Comparison of ENCODE assay signal across 19 cellular contexts in the genomic region with DNA sequence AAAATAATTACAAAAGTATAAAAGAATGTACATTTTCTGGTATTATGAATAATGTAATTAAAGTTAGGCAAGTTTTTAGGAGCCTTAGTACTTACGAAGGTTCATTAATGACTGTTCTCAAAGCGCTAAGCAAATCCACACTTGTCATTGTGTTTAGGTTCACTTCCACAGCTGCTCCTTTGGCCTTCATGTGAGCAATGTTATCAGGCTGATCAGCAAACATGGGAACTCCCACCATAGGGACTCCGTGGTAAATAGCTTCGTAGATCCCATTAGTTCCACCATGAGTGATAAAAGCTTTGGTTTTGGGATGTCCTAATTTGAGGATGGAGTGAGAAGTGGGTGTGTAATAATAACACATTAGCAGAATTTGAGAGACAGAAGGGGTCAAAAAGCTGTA. TPM values are rescaled to one million over a fixed set of nuclear protein-coding genes. Genes with fewer than 3 reads are reported as not detected.
DNase-seq lines count a peak whose midpoint lies in the region; ATAC-seq, FAIRE-seq and TF ChIP-seq lines count a peak whose summit lies in the region.
"Had no signal": no experiment of that assay in that cellular context is flagged by ENCODE, and none has a peak within 500 bp of the region (broad histone marks: within the 10 kb centered on the region; RNA-seq: fewer than 3 reads in every experiment).

No MANE protein-coding gene starts in this region.

- no peaks in the 10 kb centered on the region for H3F3A ChIP-seq in GM23338 (replicated peaks; ENCODE audit: low read depth)

- no peak for TF ChIP-seq CTCF in A673 (conservative IDR thresholded peaks at IDR 0.05; ENCODE audit: low read depth, low read length)
- TF ChIP-seq CTCF in GM23338 (conservative IDR thresholded peaks at IDR 0.05; ENCODE audit: low read depth in 2 of 2), result no peak
- TF ChIP-seq CTCF in HepG2 (CRISPR knock-in tag; IDR thresholded peaks at IDR 0.05), result no peak

- H3K27me3 Mint-ChIP-seq in GM23338 (ENCODE audit: insufficient read depth, low read depth, poor library complexity), result peaks cover under 1% of the 10 kb centered on the region
- H3K27me3 Mint-ChIP-seq in activated T-cell treated with anti-CD3 and anti-CD28 coated beads, Interleukin-2, amount 50 U/mL, for 24 hours, result no peaks in the 10 kb centered on the region
- H3K27me3 Mint-ChIP-seq in effector memory CD8-positive, alpha-beta T cell, result no peaks in the 10 kb centered on the region
- H3K27me3 Mint-ChIP-seq: CD4-positive, CD25-positive, alpha-beta regulatory T cell; IgD-negative memory B cell had no signal

- no peak for TF ChIP-seq EP300 in HepG2 (IDR thresholded peaks at IDR 0.05; ENCODE audit: low read depth in 2 of 2, low read length in 2 of 2)
- no peak for TF ChIP-seq EP300 in HepG2 (CRISPR knock-in tag; IDR thresholded peaks at IDR 0.05; ENCODE audit: borderline replicate concordance)

- no peak overlapping the region for H3K4me3 ChIP-seq in A673 (ENCODE audit: low read depth, low read length, poor library complexity, severe bottlenecking)
- no peak overlapping the region for H3K4me3 ChIP-seq in GM23338
- no peak overlapping the region for H3K4me3 ChIP-seq in HepG2 (replicated peaks in 1 of 3; ENCODE audit: insufficient read depth in 1 of 3, low read depth in 2 of 3, low read length in 3 of 3)
- H3K4me3 ChIP-seq: BLaER1, GM12878, HAP-1 had no signal

- no peaks in the 10 kb centered on the region for H3K9me3 Mint-ChIP-seq in GM23338
- H3K9me3 Mint-ChIP-seq in activated T-cell treated with anti-CD3 and anti-CD28 coated beads, Interleukin-2, amount 50 U/mL, for 24 hours, result no peaks in the 10 kb centered on the region
- H3K9me3 Mint-ChIP-seq in effector memory CD8-positive, alpha-beta T cell, result peaks cover 0 to 2% of the 10 kb centered on the region in 2 donors

- H3K27ac ChIP-seq in A673 (ENCODE audit: low read depth, low read length, poor library complexity, severe bottlenecking) (no peak overlapping the region), GM23338 (ENCODE audit: low read depth) (no peak overlapping the region), HepG2 (ENCODE audit: extremely low read length, insufficient read depth, low read length) (no peak overlapping the region)
- H3K27ac ChIP-seq: BLaER1 had no signal

- no peak for ATAC-seq in GM23338
- peak; percentile 38; the same call in 1 of the 3 replicates for ATAC-seq in HepG2
- ATAC-seq in GM19324 (IDR thresholded peaks at IDR 0.05; ENCODE audit: low FRiP score, unreplicated experiment), result no peak
- no peak for ATAC-seq in effector memory CD8-positive, alpha-beta T cell (replicated peaks)
- ATAC-seq: GM12878 had no signal

- H3K27ac Mint-ChIP-seq in GM23338, result no peak overlapping the region
- H3K27ac Mint-ChIP-seq in activated T-cell treated with anti-CD3 and anti-CD28 coated beads, Interleukin-2, amount 50 U/mL, for 24 hours, result no peak overlapping the region
- no peak overlapping the region for H3K27ac Mint-ChIP-seq in effector memory CD8-positive, alpha-beta T cell
- H3K27ac Mint-ChIP-seq: CD4-positive, CD25-positive, alpha-beta regulatory T cell; IgD-negative memory B cell had no signal

- WGBS in HepG2 (ENCODE audit: low lambda C conversion rate), result 10% methylated on average over 4 of the region's 4 CpGs

- FAIRE-seq in HepG2 (lab: Jason Lieb, UNC), result no peak
- FAIRE-seq: GM12878, GM18507, H1 had no signal

- no peak overlapping the region for H3K4me3 Mint-ChIP-seq in GM23338
- H3K4me3 Mint-ChIP-seq in activated T-cell treated with anti-CD3 and anti-CD28 coated beads, Interleukin-2, amount 50 U/mL, for 24 hours, result no peak overlapping the region
- H3K4me3 Mint-ChIP-seq in effector memory CD8-positive, alpha-beta T cell, result no peak overlapping the region
- H3K4me3 Mint-ChIP-seq: CD4-positive, CD25-positive, alpha-beta regulatory T cell; IgD-negative memory B cell had no signal

- no peaks in the 10 kb centered on the region for H3K4me1 ChIP-seq in A673 (ENCODE audit: insufficient read depth, low read length, poor library complexity, severe bottlenecking)
- H3K4me1 ChIP-seq in GM23338 (ENCODE audit: insufficient read depth), result no peaks in the 10 kb centered on the region
- H3K4me1 ChIP-seq in HepG2 (ENCODE audit: insufficient read depth, low read length), result peaks cover 16% of the 10 kb centered on the region
- H3K4me1 ChIP-seq: BLaER1, HAP-1 had no signal

- intact Hi-C loops in A673 (cut with micrococcal nuclease; ENCODE audit: unreplicated experiment) (no loop called here), HepG2 (cut with micrococcal nuclease; ENCODE audit: unreplicated experiment) (no loop called here)

- in situ Hi-C loops in HepG2 (cut with HindIII; ENCODE audit: extremely low pct_ligation_motif_present, low pct_unique_long_range_greater_than_20kb), result no loop called here

- H3K36me3 Mint-ChIP-seq in GM23338 (ENCODE audit: low read depth), result no peaks in the 10 kb centered on the region
- H3K36me3 Mint-ChIP-seq in activated T-cell treated with anti-CD3 and anti-CD28 coated beads, Interleukin-2, amount 50 U/mL, for 24 hours (ENCODE audit: low read depth), result no peaks in the 10 kb centered on the region
- no peaks in the 10 kb centered on the region for H3K36me3 Mint-ChIP-seq in effector memory CD8-positive, alpha-beta T cell (ENCODE audit: insufficient read depth)
- H3K36me3 Mint-ChIP-seq: CD4-positive, CD25-positive, alpha-beta regulatory T cell; IgD-negative memory B cell had no signal

- no peaks in the 10 kb centered on the region for H3K9me2 ChIP-seq in GM23338 (ENCODE audit: insufficient read depth)

- CTCF ChIA-PET in A673 (lab: Charles Lee) (no interaction called here), HepG2 (lab: Yijun Ruan, JAX; ENCODE audit: low intra/inter-chr PET ratio, low total read pairs) (no interaction called here)

- no peaks in the 10 kb centered on the region for H3K9me3 ChIP-seq in A673 (ENCODE audit: low read depth, low read length, poor library complexity, severe bottlenecking)
- no peaks in the 10 kb centered on the region for H3K9me3 ChIP-seq in HepG2 (ENCODE audit: low read length)
- H3K9me3 ChIP-seq: BLaER1, HAP-1 had no signal

- H3K9ac ChIP-seq in HepG2 (ENCODE audit: insufficient read depth, low read depth, low read length), result no peak overlapping the region
- H3K9ac ChIP-seq: BLaER1 had no signal

- POLR2A ChIA-PET in A673 (lab: Charles Lee; ENCODE audit: low non-redundant PET), result no interaction called here
- POLR2A ChIA-PET in HepG2 (lab: Yijun Ruan, JAX), result no interaction called here

- H2AFZ ChIP-seq in GM23338, result peak overlapping the region; percentile 64
- H2AFZ ChIP-seq in HepG2 (ENCODE audit: low read length), result no peak overlapping the region

- H3K4me1 Mint-ChIP-seq in GM23338, result no peaks in the 10 kb centered on the region
- H3K4me1 Mint-ChIP-seq in activated T-cell treated with anti-CD3 and anti-CD28 coated beads, Interleukin-2, amount 50 U/mL, for 24 hours (ENCODE audit: low read depth), result no peaks in the 10 kb centered on the region
- no peaks in the 10 kb centered on the region for H3K4me1 Mint-ChIP-seq in effector memory CD8-positive, alpha-beta T cell (ENCODE audit: low read depth in 2 of 2)
- H3K4me1 Mint-ChIP-seq: CD4-positive, CD25-positive, alpha-beta regulatory T cell; IgD-negative memory B cell had no signal

- BruUV-seq in A673 (replicated peaks; lab: Mats Ljungman, UMichigan) (no TSS peak), HepG2 (replicated peaks; lab: Mats Ljungman, UMichigan) (no TSS peak)

- H3K79me2 ChIP-seq in GM23338 (replicated peaks; ENCODE audit: insufficient read depth) (no peaks in the 10 kb centered on the region), HepG2 (ENCODE audit: insufficient read depth, low read length) (no peaks in the 10 kb centered on the region)

- TF ChIP-seq RAD21 in HepG2 (CRISPR knock-in tag; IDR thresholded peaks at IDR 0.05), result no peak

- peak; percentile 0 for DNase-seq in A673 (ENCODE audit: low spot score)
- DNase-seq in GM23338 (ENCODE audit: low spot score), result no peak
- DNase-seq in OCI-M1 (lab: John Stamatoyannopoulos, UW), result peak; percentile 48
- peak; percentile 22 for DNase-seq in HepG2 (ENCODE audit: low spot score)
- DNase-seq in activated T-cell treated with anti-CD3 and anti-CD28 coated beads, Interleukin-2, amount 50 U/mL, for 24 hours, result no peak
- no peak for DNase-seq in effector memory CD8-positive, alpha-beta T cell
- DNase-seq in C1 segment of cervical spinal cord (lab: John Stamatoyannopoulos, UW), result no peak
- DNase-seq: AML-193; CD4-positive, CD25-positive, alpha-beta regulatory T cell; DMS79 had no signal

- TF ChIP-seq POLR2A in HepG2 (IDR thresholded peaks at IDR 0.05; ENCODE audit: insufficient read depth in 1 of 2, low read depth in 2 of 2, low read length in 2 of 2), result no peak

- H3K36me3 ChIP-seq in A673 (ENCODE audit: insufficient read depth, low read length, poor library complexity, severe bottlenecking), result no peaks in the 10 kb centered on the region
- no peaks in the 10 kb centered on the region for H3K36me3 ChIP-seq in GM23338 (ENCODE audit: insufficient read depth)
- no peaks in the 10 kb centered on the region for H3K36me3 ChIP-seq in HepG2 (replicated peaks in 1 of 2; ENCODE audit: control insufficient read depth in 1 of 2, insufficient read depth in 2 of 2, low read length in 2 of 2)
- H3K36me3 ChIP-seq: BLaER1, HAP-1 had no signal

- H3K27me3 ChIP-seq in A673 (replicated peaks; ENCODE audit: insufficient read depth, low read depth, low read length, poor library complexity) (no peaks in the 10 kb centered on the region), GM23338 (ENCODE audit: insufficient read depth) (no peaks in the 10 kb centered on the region), HepG2 (ENCODE audit: control insufficient read depth in 1 of 2, insufficient read depth in 2 of 2, low read length in 2 of 2) (no peaks in the 10 kb centered on the region)
- H3K27me3 ChIP-seq: BLaER1 had no signal

- H3K4me2 ChIP-seq in GM23338, result no peak overlapping the region
- peak overlapping the region; percentile 25; the same call in 1 of the 2 replicates for H3K4me2 ChIP-seq in HepG2 (ENCODE audit: low read depth, low read length)
- H3K4me2 ChIP-seq: BLaER1 had no signal

- H4K20me1 ChIP-seq in GM23338 (replicated peaks; ENCODE audit: insufficient read depth), result no peaks in the 10 kb centered on the region
- H4K20me1 ChIP-seq in HepG2 (ENCODE audit: insufficient read depth, low read length), result no peaks in the 10 kb centered on the region
- H4K20me1 ChIP-seq: BLaER1 had no signal

RNA-seq across cellular contexts. Expression of a gene that starts 45.1 kb away (rescaled TPM):
- total RNA-seq in A673 (2021), result not detected in 2 replicates
- not detected in 2 replicates for total RNA-seq in GM23338 (2014; rRNA removed; shearing (Covaris generic))
- polyA plus RNA-seq in GM23338 (2016; fragmentation: Nextera tagmentation; extraction: Ambion mirVana), result not detected in 2 replicates
- total RNA-seq in HepG2 (2016; rRNA removed; fragmentation: Illumina TruSeq; extraction: Trizol), result not detected in 2 replicates
- not detected in 2 replicates for total RNA-seq in HepG2 (2016; cell fraction: cytosol; rRNA removed; fragmentation: Illumina TruSeq; extraction: Trizol; ENCODE audit: low read depth)
- not detected in 2 replicates for total RNA-seq in HepG2 (2016; cell fraction: insoluble cytoplasmic fraction; rRNA removed; fragmentation: Illumina TruSeq; extraction: Trizol)
- total RNA-seq in HepG2 (2016; cell fraction: membrane; rRNA removed; fragmentation: Illumina TruSeq; extraction: Trizol), result not detected in 2 replicates
- not detected in 2 replicates for total RNA-seq in HepG2 (2016; cell fraction: nucleus; rRNA removed; fragmentation: Illumina TruSeq; extraction: Trizol)
- not detected in 2 replicates for polyA plus RNA-seq in HepG2 (2011; rRNA removed)
- not detected in 2 replicates for polyA plus RNA-seq in HepG2 (2011; cell fraction: cytosol; rRNA removed)
- not detected in 2 replicates for polyA plus RNA-seq in HepG2 (2011; cell fraction: nucleus; rRNA removed)
- polyA plus RNA-seq in HepG2 (2012), result not detected in 2 replicates
- not detected in 2 replicates for polyA plus RNA-seq in HepG2 (2016; cell fraction: cytosol; fragmentation: Illumina TruSeq; extraction: Trizol; ENCODE audit: low read depth)
- polyA plus RNA-seq in HepG2 (2016; cell fraction: insoluble cytoplasmic fraction; fragmentation: Illumina TruSeq; extraction: Trizol; ENCODE audit: low read depth), result not detected in 2 replicates
- not detected in 2 replicates for polyA plus RNA-seq in HepG2 (2016; cell fraction: membrane; fragmentation: Illumina TruSeq; extraction: Trizol; ENCODE audit: low read depth)
- polyA plus RNA-seq in HepG2 (2016; cell fraction: nucleus; fragmentation: Illumina TruSeq; extraction: Trizol; ENCODE audit: insufficient read depth, low read depth), result not detected in 2 replicates
- polyA minus RNA-seq in HepG2 (2011; rRNA and poly(A)+ RNA removed; ENCODE audit: low replicate concordance), result not detected in 2 replicates
- not detected in 2 replicates for polyA minus RNA-seq in HepG2 (2011; cell fraction: cytosol; rRNA and poly(A)+ RNA removed)
- polyA minus RNA-seq in HepG2 (2011; cell fraction: nucleus; rRNA and poly(A)+ RNA removed), result not detected in 2 replicates
- total RNA-seq: CD4-positive, CD25-positive, alpha-beta regulatory T cell; G401; GM12878; H1; HT-29 had no signal
- polyA plus RNA-seq: CD4-positive, CD25-positive, alpha-beta regulatory T cell; H1; IgD-negative memory B cell had no signal

RNA-seq across cellular contexts. Expression of a gene that starts 58.7 kb away (rescaled TPM):
- total RNA-seq in A673 (2021), result not detected in 2 replicates
- total RNA-seq in GM23338 (2014; rRNA removed; shearing (Covaris generic)), result not detected in 2 replicates
- polyA plus RNA-seq in GM23338 (2016; fragmentation: Nextera tagmentation; extraction: Ambion mirVana), result not detected in 2 replicates
- not detected in 2 replicates for total RNA-seq in HepG2 (2016; rRNA removed; fragmentation: Illumina TruSeq; extraction: Trizol)
- total RNA-seq in HepG2 (2016; cell fraction: cytosol; rRNA removed; fragmentation: Illumina TruSeq; extraction: Trizol; ENCODE audit: low read depth), result not detected in 2 replicates
- total RNA-seq in HepG2 (2016; cell fraction: insoluble cytoplasmic fraction; rRNA removed; fragmentation: Illumina TruSeq; extraction: Trizol), result not detected in 2 replicates
- total RNA-seq in HepG2 (2016; cell fraction: membrane; rRNA removed; fragmentation: Illumina TruSeq; extraction: Trizol), result not detected in 2 replicates
- not detected in 2 replicates for total RNA-seq in HepG2 (2016; cell fraction: nucleus; rRNA removed; fragmentation: Illumina TruSeq; extraction: Trizol)
- polyA plus RNA-seq in HepG2 (2011; rRNA removed), result not detected in 2 replicates
- 0.10 TPM in 1 of 2 replicates, not detected in the other for polyA plus RNA-seq in HepG2 (2011; cell fraction: cytosol; rRNA removed)
- polyA plus RNA-seq in HepG2 (2011; cell fraction: nucleus; rRNA removed), result not detected in 2 replicates
- not detected in 2 replicates for polyA plus RNA-seq in HepG2 (2012)
- polyA plus RNA-seq in HepG2 (2016; cell fraction: cytosol; fragmentation: Illumina TruSeq; extraction: Trizol; ENCODE audit: low read depth), result not detected in 2 replicates
- polyA plus RNA-seq in HepG2 (2016; cell fraction: insoluble cytoplasmic fraction; fragmentation: Illumina TruSeq; extraction: Trizol; ENCODE audit: low read depth), result not detected in 2 replicates
- not detected in 2 replicates for polyA plus RNA-seq in HepG2 (2016; cell fraction: membrane; fragmentation: Illumina TruSeq; extraction: Trizol; ENCODE audit: low read depth)
- polyA plus RNA-seq in HepG2 (2016; cell fraction: nucleus; fragmentation: Illumina TruSeq; extraction: Trizol; ENCODE audit: insufficient read depth, low read depth), result not detected in 2 replicates
- polyA minus RNA-seq in HepG2 (2011; rRNA and poly(A)+ RNA removed; ENCODE audit: low replicate concordance), result not detected in 2 replicates
- polyA minus RNA-seq in HepG2 (2011; cell fraction: cytosol; rRNA and poly(A)+ RNA removed), result not detected in 2 replicates
- polyA minus RNA-seq in HepG2 (2011; cell fraction: nucleus; rRNA and poly(A)+ RNA removed), result not detected in 2 replicates
- total RNA-seq: CD4-positive, CD25-positive, alpha-beta regulatory T cell; G401; GM12878; HT-29 had no signal
- polyA plus RNA-seq: H1, IgD-negative memory B cell had no signal

Comparison
In these comparisons a context has a peak if more than half of its experiments do, and no peak if none do; other contexts are left out.
1. DNase-seq: peak in A673 (single experiment), OCI-M1 (single experiment) and HepG2 (single experiment); none in GM23338 (single experiment), activated T-cell treated with anti-CD3 and anti-CD28 coated beads, Interleukin-2, amount 50 U/mL, for 24 hours (single experiment), effector memory CD8-positive, alpha-beta T cell (0 of 3) and C1 segment of cervical spinal cord (0 of 14).